15 cellular contexts compared by ENCODE assay signal in genomic region chr12:41507286-41507685, GRCh38.
A peak's percentile ranks its signal among the peaks of the same experiment; 100 is the strongest.
DNase-seq lines count a peak whose midpoint lies in the region; ATAC-seq and TF ChIP-seq lines count a peak whose summit lies in the region.
"Had no signal": no experiment of that assay in that cellular context is flagged by ENCODE, and none has a peak within 500 bp of the region (broad histone marks: within the 10 kb centered on the region; RNA-seq: fewer than 3 reads in every experiment).

No MANE protein-coding gene starts in this region.

- no peaks in the 10 kb centered on the region for H3K27me3 Mint-ChIP-seq in neural crest cell (ENCODE audit: low read depth)

- no peak for TF ChIP-seq CTCF in Loucy (conservative IDR thresholded peaks at IDR 0.05; ENCODE audit: low read length)
- TF ChIP-seq CTCF in foreskin keratinocyte (conservative IDR thresholded peaks at IDR 0.05), result no peak
- TF ChIP-seq CTCF in neural crest cell (conservative IDR thresholded peaks at IDR 0.05), result no peak

- H3K4me3 ChIP-seq in Loucy (ENCODE audit: low read length, poor library complexity, severe bottlenecking), result no peak overlapping the region
- H3K4me3 ChIP-seq: BLaER1 treated with 17β-estradiol and CSF1 and Interleukin-3, amounts not matched to agents 10 nM and 100 nM; GM12878; GM23248 had no signal

- H3K9me2 ChIP-seq in Loucy (replicated peaks; ENCODE audit: low read depth, low read length), result no peaks in the 10 kb centered on the region

- H3K9ac ChIP-seq in Loucy (ENCODE audit: low read depth, low read length, poor library complexity, severe bottlenecking), result no peak overlapping the region
- H3K9ac ChIP-seq: BLaER1 treated with 17β-estradiol and CSF1 and Interleukin-3, amounts not matched to agents 10 nM and 100 nM; GM23248 had no signal

- no peaks in the 10 kb centered on the region for H3K9me3 ChIP-seq in Loucy (ENCODE audit: insufficient read depth, low read depth, low read length)
- H3K9me3 ChIP-seq: BLaER1 treated with 17β-estradiol and CSF1 and Interleukin-3, amounts not matched to agents 10 nM and 100 nM had no signal

- peak; percentile 85 for DNase-seq in DMS53 treated with DMSO at 0.1 percent for 48 hours (lab: John Stamatoyannopoulos, UW; ENCODE audit: unreplicated experiment)
- peak in 1 of 2 donors; percentile 22 for DNase-seq in foreskin keratinocyte
- no peak for DNase-seq in neural crest cell (ENCODE audit: low read depth, low spot score)
- DNase-seq in NCI-H1694 treated with DMSO at 0.1 percent for 48 hours (lab: John Stamatoyannopoulos, UW), result no peak
- no peak for DNase-seq in HUDEP-2 (lab: John Stamatoyannopoulos, UW; ENCODE audit: unreplicated experiment in 76 of 76)
- no peak for DNase-seq in H4 (ENCODE audit: low spot score)
- DNase-seq: ACHN; CD4-positive, CD25-positive, alpha-beta regulatory T cell; DMS79; GM23248; H9 had no signal

- H3K79me2 ChIP-seq in Loucy (ENCODE audit: insufficient read depth, low read length), result no peaks in the 10 kb centered on the region

- no peaks in the 10 kb centered on the region for H3K4me1 Mint-ChIP-seq in neural crest cell
- H3K4me1 Mint-ChIP-seq: CD4-positive, CD25-positive, alpha-beta regulatory T cell had no signal

- H3K36me3 ChIP-seq in Loucy (ENCODE audit: insufficient read depth, low read length), result no peaks in the 10 kb centered on the region
- H3K36me3 ChIP-seq: BLaER1 treated with 17β-estradiol and CSF1 and Interleukin-3, amounts not matched to agents 10 nM and 100 nM had no signal

- peak overlapping the region; percentile 95 for H3K27ac Mint-ChIP-seq in neural crest cell (ENCODE audit: unreplicated experiment)
- H3K27ac Mint-ChIP-seq: CD4-positive, CD25-positive, alpha-beta regulatory T cell had no signal

- ATAC-seq in foreskin keratinocyte, result peak; percentile 46
- ATAC-seq: GM12878, HepG2 had no signal

- H3K4me2 ChIP-seq in Loucy (ENCODE audit: low read depth, low read length, poor library complexity, severe bottlenecking), result no peak overlapping the region
- H3K4me2 ChIP-seq: BLaER1 treated with 17β-estradiol and CSF1 and Interleukin-3, amounts not matched to agents 10 nM and 100 nM had no signal

- H3K9me3 Mint-ChIP-seq in neural crest cell, result no peaks in the 10 kb centered on the region
- H3K9me3 Mint-ChIP-seq: H9 had no signal

- H3K27me3 ChIP-seq in Loucy (ENCODE audit: insufficient read depth, low read length, poor library complexity, severe bottlenecking) (no peaks in the 10 kb centered on the region), foreskin keratinocyte (no peaks in the 10 kb centered on the region)
- H3K27me3 ChIP-seq: BLaER1 treated with 17β-estradiol and CSF1 and Interleukin-3, amounts not matched to agents 10 nM and 100 nM had no signal

- no peaks in the 10 kb centered on the region for H4K20me1 ChIP-seq in Loucy (ENCODE audit: insufficient read depth, low read length, poor library complexity, severe bottlenecking)
- H4K20me1 ChIP-seq: BLaER1 treated with 17β-estradiol and CSF1 and Interleukin-3, amounts not matched to agents 10 nM and 100 nM had no signal

- H3K36me3 Mint-ChIP-seq in neural crest cell (ENCODE audit: low read depth), result no peaks in the 10 kb centered on the region
- H3K36me3 Mint-ChIP-seq: CD4-positive, CD25-positive, alpha-beta regulatory T cell had no signal

- H3K4me1 ChIP-seq in Loucy (ENCODE audit: insufficient read depth, low read length, poor library complexity, severe bottlenecking), result no peaks in the 10 kb centered on the region
- H3K4me1 ChIP-seq in foreskin keratinocyte, result no peaks in the 10 kb centered on the region

- 0 out of 2 replicates have a peak overlapping the region, but pooled peaks have one; percentile 9 for H2AFZ ChIP-seq in Loucy (ENCODE audit: low read length)
- H2AFZ ChIP-seq: GM23248 had no signal

- H3K27ac ChIP-seq in foreskin keratinocyte, result no peak overlapping the region
- H3K27ac ChIP-seq: BLaER1 treated with 17β-estradiol and CSF1 and Interleukin-3, amounts not matched to agents 10 nM and 100 nM; GM23248 had no signal

- no peaks in the 10 kb centered on the region for H3F3A ChIP-seq in Loucy (ENCODE audit: low read depth)

- no peak overlapping the region for H3K4me3 Mint-ChIP-seq in neural crest cell
- H3K4me3 Mint-ChIP-seq: CD4-positive, CD25-positive, alpha-beta regulatory T cell; H9 had no signal
